In the genomic region with DNA sequence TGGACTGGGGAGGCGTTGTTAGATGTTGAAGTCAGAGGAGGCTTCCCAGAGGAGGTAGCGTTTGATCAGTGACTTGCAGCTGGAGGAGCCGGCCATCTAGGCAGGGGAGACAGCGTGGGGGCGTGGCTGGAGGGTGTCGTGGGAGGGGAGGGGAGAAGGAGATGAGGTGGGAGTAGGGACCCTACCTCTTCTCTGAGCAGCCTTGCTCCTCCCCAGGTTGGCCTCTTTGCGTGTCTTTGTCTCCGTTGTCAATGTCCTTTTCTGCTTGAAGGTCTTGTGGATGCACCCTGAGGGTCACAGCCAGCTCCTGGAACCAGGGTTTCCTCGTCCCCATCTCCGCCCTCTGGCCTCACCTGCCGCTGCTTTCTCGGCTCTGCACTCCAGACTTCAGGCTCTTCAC, we compare ENCODE assay signal across 15 cellular contexts.
A peak's percentile ranks its signal among the peaks of the same experiment; 100 is the strongest.
DNase-seq lines count a peak whose midpoint lies in the region; ATAC-seq, FAIRE-seq and TF ChIP-seq lines count a peak whose summit lies in the region.
"Had no signal": no experiment of that assay in that cellular context is flagged by ENCODE, and none has a peak within 500 bp of the region (broad histone marks: within the 10 kb centered on the region; RNA-seq: fewer than 3 reads in every experiment).

No MANE protein-coding gene starts in this region.

- H3K9me3 Mint-ChIP-seq in WTC11, result no peaks in the 10 kb centered on the region
- no peaks in the 10 kb centered on the region for H3K9me3 Mint-ChIP-seq in activated T-cell treated with anti-CD3 and anti-CD28 coated beads, Interleukin-2, amount 50 U/mL, for 72 hours

- in situ Hi-C loops in mammary epithelial cell (cut with MboI; ENCODE audit: low sequenced_read_pairs in 2 of 2), result loop anchor here in 1 of 2 donors (25.0 kb wide), 1 partner anchor 851 kb away; no protein-coding TSS in a partner anchor

- WGBS in mammary epithelial cell (ENCODE audit: low coverage, missing lambda C conversion rate), result 53% methylated on average over 10 of the region's 12 CpGs
- 25 to 34% (median 30%) methylated on average over 12 of the region's 12 CpGs for WGBS in spleen, 5 donors

- dilution Hi-C loops in mammary epithelial cell (cut with HindIII; ENCODE audit: low sequenced_read_pairs) (no loop called here), keratinocyte (cut with MboI; ENCODE audit: extremely low pct_ligation_motif_present, low sequenced_read_pairs) (no loop called here)

- H3K4me1 ChIP-seq in mammary epithelial cell (ENCODE audit: insufficient read depth, low read length) (peaks cover 8% of the 10 kb centered on the region), breast epithelium (no peaks in the 10 kb centered on the region), keratinocyte (ENCODE audit: control insufficient read depth, extremely low read depth, insufficient read depth, low read length) (peaks cover 13% of the 10 kb centered on the region), spleen (no peaks in the 10 kb centered on the region)
- H3K4me1 ChIP-seq: Caco-2 had no signal

- H4K20me1 ChIP-seq in mammary epithelial cell (ENCODE audit: insufficient read depth, low read length) (no peaks in the 10 kb centered on the region), keratinocyte (ENCODE audit: control insufficient read depth, extremely low read depth, insufficient read depth, low read length) (no peaks in the 10 kb centered on the region)

- H3K27ac ChIP-seq in mammary epithelial cell (ENCODE audit: insufficient read depth, low read depth, low read length) (no peak overlapping the region), breast epithelium (no peak overlapping the region), keratinocyte (ENCODE audit: control insufficient read depth, insufficient read depth, low read length) (no peak overlapping the region), spleen (no peak overlapping the region)
- H3K27ac ChIP-seq: KMS-11 had no signal

- intact Hi-C loops in mammary epithelial cell (cut with micrococcal nuclease), result no loop called here
- intact Hi-C loops in breast epithelium (cut with DNase I; ENCODE audit: low total_unique reads), result no loop called here
- intact Hi-C loops in spleen (cut with DNase I; ENCODE audit: low total_unique reads), result no loop called here

- H3K9ac ChIP-seq in mammary epithelial cell (ENCODE audit: insufficient read depth, low read length), result no peak overlapping the region
- no peak overlapping the region for H3K9ac ChIP-seq in keratinocyte (ENCODE audit: control insufficient read depth, extremely low read depth, insufficient read depth, low read length)
- H3K9ac ChIP-seq: KMS-11 had no signal

- H3K27me3 Mint-ChIP-seq in WTC11 (ENCODE audit: low read depth), result no peaks in the 10 kb centered on the region; the same call in 1 of the 2 replicates
- H3K27me3 Mint-ChIP-seq in activated T-cell treated with anti-CD3 and anti-CD28 coated beads, Interleukin-2, amount 50 U/mL, for 72 hours (ENCODE audit: low read depth), result peaks cover 32% of the 10 kb centered on the region

- H3K79me2 ChIP-seq in mammary epithelial cell (ENCODE audit: insufficient read depth, low read length) (no peaks in the 10 kb centered on the region), keratinocyte (ENCODE audit: control insufficient read depth, insufficient read depth, low read length) (no peaks in the 10 kb centered on the region)

- H3K27ac Mint-ChIP-seq in WTC11, result no peak overlapping the region
- no peak overlapping the region for H3K27ac Mint-ChIP-seq in activated T-cell treated with anti-CD3 and anti-CD28 coated beads, Interleukin-2, amount 50 U/mL, for 72 hours

- H3K4me3 ChIP-seq in mammary epithelial cell (replicated peaks in 1 of 3; ENCODE audit: insufficient read depth in 1 of 3, low read depth in 2 of 3, low read length in 3 of 3) (no peak overlapping the region), breast epithelium (no peak overlapping the region), keratinocyte (ENCODE audit: control insufficient read depth in 2 of 3, extremely low read depth in 1 of 3, insufficient read depth in 2 of 3, low read depth in 1 of 3, low read length in 3 of 3) (no peak overlapping the region), spleen (no peak overlapping the region)

- no peaks in the 10 kb centered on the region for H3K9me3 ChIP-seq in mammary epithelial cell (replicated peaks; ENCODE audit: insufficient read depth, low read length)
- no peaks in the 10 kb centered on the region for H3K9me3 ChIP-seq in breast epithelium
- no peaks in the 10 kb centered on the region for H3K9me3 ChIP-seq in keratinocyte (ENCODE audit: control insufficient read depth, low read depth, low read length)
- no peaks in the 10 kb centered on the region for H3K9me3 ChIP-seq in spleen
- H3K9me3 ChIP-seq: Caco-2 had no signal

- no peak; the same call in 1 of the 2 replicates for ATAC-seq in WTC11
- no peak for ATAC-seq in activated T-cell treated with anti-CD3 and anti-CD28 coated beads, Interleukin-2, amount 50 U/mL, for 72 hours (replicated peaks in 1 of 2)
- no peak for ATAC-seq in GM21447 (IDR thresholded peaks at IDR 0.05; ENCODE audit: unreplicated experiment)
- ATAC-seq: SK-N-SH treated with all-trans-retinoic acid at 6 μM for 48 hours had no signal

- TF ChIP-seq POLR2A in breast epithelium (IDR thresholded peaks at IDR 0.05) (no peak), spleen (IDR thresholded peaks at IDR 0.05) (no peak)

- H3K36me3 ChIP-seq in mammary epithelial cell (ENCODE audit: insufficient read depth, low read length), result no peaks in the 10 kb centered on the region
- no peaks in the 10 kb centered on the region for H3K36me3 ChIP-seq in breast epithelium
- H3K36me3 ChIP-seq in keratinocyte (ENCODE audit: control insufficient read depth in 2 of 2, extremely low read depth in 1 of 2, insufficient read depth in 2 of 2, low read length in 2 of 2), result no peaks in the 10 kb centered on the region
- H3K36me3 ChIP-seq in spleen, result no peaks in the 10 kb centered on the region

- H2AFZ ChIP-seq in mammary epithelial cell (ENCODE audit: low read depth, low read length) (peak overlapping the region; percentile 45), keratinocyte (ENCODE audit: control insufficient read depth, low read length) (peak overlapping the region; percentile 16)

- no peaks in the 10 kb centered on the region for H3K9me1 ChIP-seq in keratinocyte (ENCODE audit: control insufficient read depth, extremely low read depth, insufficient read depth, low read length)

- peak overlapping the region; percentile 26 for H3K4me2 ChIP-seq in mammary epithelial cell (ENCODE audit: insufficient read depth, low read depth, low read length)
- peak overlapping the region; percentile 53 for H3K4me2 ChIP-seq in keratinocyte (ENCODE audit: control insufficient read depth, extremely low read depth, insufficient read depth, low read depth, low read length)
- H3K4me2 ChIP-seq: KMS-11 had no signal

- TF ChIP-seq CTCF in mammary epithelial cell (conservative IDR thresholded peaks at IDR 0.05 in 1 of 2, IDR thresholded peaks at IDR 0.05 in 1 of 2; ENCODE audit: extremely low read depth in 1 of 2, insufficient read depth in 1 of 2, low read depth in 1 of 2, low read length in 2 of 2) (no peak), breast epithelium (IDR thresholded peaks at IDR 0.05) (no peak), WTC11 (IDR thresholded peaks at IDR 0.05) (no peak), keratinocyte (optimal IDR thresholded peaks at IDR 0.05 in 1 of 3, IDR thresholded peaks at IDR 0.05 in 1 of 3, conservative IDR thresholded peaks at IDR 0.05 in 1 of 3; ENCODE audit: extremely low read depth in 1 of 3, insufficient read depth in 2 of 3, low read length in 3 of 3) (no peak), spleen (IDR thresholded peaks at IDR 0.05 in 8 of 11, conservative IDR thresholded peaks at IDR 0.05 in 3 of 11) (no peak)

- CTCF ChIA-PET in mammary epithelial cell (lab: Charles Lee; ENCODE audit: low non-redundant PET) (no interaction called here), WTC11 (lab: Charles Lee) (interaction anchor here (0.5 to 3.2 kb wide), 6 partner anchors 11 to 139 kb away, joined by 3 to 37 read pairs (median 6); no protein-coding TSS in a partner anchor)

- DNase-seq in mammary epithelial cell, result no peak
- no peak for DNase-seq in breast epithelium (ENCODE audit: low spot score in 2 of 2)
- DNase-seq in WTC11 (ENCODE audit: low spot score), result no peak
- no peak for DNase-seq in keratinocyte (ENCODE audit: low read depth, low spot score)
- no peak for DNase-seq in activated T-cell treated with anti-CD3 and anti-CD28 coated beads, Interleukin-2, amount 50 U/mL, for 72 hours
- no peak for DNase-seq in spleen
- DNase-seq in GM19239 (ENCODE audit: insufficient read length, low spot score), result no peak
- DNase-seq: Caco-2; CD4-positive, CD25-positive, alpha-beta regulatory T cell; NCI-H1048; OCI-M1; SHP77 treated with DMSO at 0.1 percent for 48 hours had no signal

- POLR2A ChIA-PET in WTC11 (lab: Charles Lee), result no interaction called here

- no peaks in the 10 kb centered on the region for H3K36me3 Mint-ChIP-seq in WTC11
- no peaks in the 10 kb centered on the region for H3K36me3 Mint-ChIP-seq in activated T-cell treated with anti-CD3 and anti-CD28 coated beads, Interleukin-2, amount 50 U/mL, for 72 hours (ENCODE audit: insufficient read depth in 2 of 2)
- H3K36me3 Mint-ChIP-seq: CD4-positive, CD25-positive, alpha-beta regulatory T cell had no signal

- H3K4me1 Mint-ChIP-seq in WTC11, result peaks cover 74% of the 10 kb centered on the region
- no peaks in the 10 kb centered on the region for H3K4me1 Mint-ChIP-seq in activated T-cell treated with anti-CD3 and anti-CD28 coated beads, Interleukin-2, amount 50 U/mL, for 72 hours (ENCODE audit: low read depth)
- H3K4me1 Mint-ChIP-seq: CD4-positive, CD25-positive, alpha-beta regulatory T cell had no signal

- H3K27me3 ChIP-seq in mammary epithelial cell (ENCODE audit: insufficient read depth, low read length), result no peaks in the 10 kb centered on the region
- peaks cover 0 to 42% of the 10 kb centered on the region in 2 donors for H3K27me3 ChIP-seq in breast epithelium
- peaks cover 6% of the 10 kb centered on the region for H3K27me3 ChIP-seq in keratinocyte (ENCODE audit: control insufficient read depth, extremely low read depth, insufficient read depth, low read length)
- peaks cover 0 to 90% (median 27%) of the 10 kb centered on the region in 7 donors for H3K27me3 ChIP-seq in spleen (replicated peaks in 1 of 7)

- no peak for FAIRE-seq in keratinocyte (lab: Jason Lieb, UNC)
- no peak for FAIRE-seq in GM19239 (lab: Jason Lieb, UNC)

- H3K4me3 Mint-ChIP-seq in WTC11, result no peak overlapping the region
- no peak overlapping the region for H3K4me3 Mint-ChIP-seq in activated T-cell treated with anti-CD3 and anti-CD28 coated beads, Interleukin-2, amount 50 U/mL, for 72 hours
- H3K4me3 Mint-ChIP-seq: CD4-positive, CD25-positive, alpha-beta regulatory T cell had no signal

- BruUV-seq in mammary epithelial cell (replicated peaks; lab: Mats Ljungman, UMichigan), result no TSS peak
